ENCODE assay signal across 8 cellular contexts in genomic region chr19:42285546-42285945, GRCh38. TPM values are rescaled to one million over a fixed set of nuclear protein-coding genes. Genes with fewer than 3 reads are reported as not detected.
A peak's percentile ranks its signal among the peaks of the same experiment; 100 is the strongest.
DNase-seq lines count a peak whose midpoint lies in the region; ATAC-seq and TF ChIP-seq lines count a peak whose summit lies in the region.

No MANE protein-coding gene starts in this region.

- H3K36me3 Mint-ChIP-seq in activated CD4-positive, alpha-beta T cell treated with anti-CD3 and anti-CD28 coated beads, Interleukin-2, amount 10 ng/mL, durations not matched to agents 7 days and 5 days (ENCODE audit: low read depth) = peaks cover 10% of the 10 kb centered on the region
- H3K36me3 Mint-ChIP-seq in activated T-helper 2 cell treated with anti-CD3 and anti-CD28 coated beads, Interferon-gamma antibody, Interleukin-2, Interleukin-4, amounts not matched to agents 10 μg/mL and 5 μg/mL and 100 μg/mL, durations not matched to agents 14 hours and 24 hours and 36 hours (ENCODE audit: low read depth) = peaks cover 19% of the 10 kb centered on the region

- H3K4me3 ChIP-seq in thoracic aorta = peak overlapping the region; percentile 74

- no peak for TF ChIP-seq CTCF in thoracic aorta (IDR thresholded peaks at IDR 0.05)

- H3K27ac ChIP-seq in layer of hippocampus (ENCODE audit: low read depth, low read length) = peak overlapping the region; percentile 95
- H3K27ac ChIP-seq in thoracic aorta = peak overlapping the region; percentile 57 to 73

- DNase-seq in activated CD4-positive, alpha-beta T cell treated with anti-CD3 and anti-CD28 coated beads, Interleukin-2, amount 10 ng/mL, durations not matched to agents 7 days and 5 days = no peak
- no peak for DNase-seq in activated CD4-positive, alpha-beta T cell treated with anti-CD3 and anti-CD28 coated beads, Interleukin-2, amount 50 U/mL, for 1 hour
- no peak for DNase-seq in activated T-helper 2 cell treated with anti-CD3 and anti-CD28 coated beads, Interferon-gamma antibody, Interleukin-2, Interleukin-4, amounts not matched to agents 10 μg/mL and 5 μg/mL and 100 μg/mL, durations not matched to agents 14 hours and 24 hours and 36 hours (ENCODE audit: low spot score)
- DNase-seq in thoracic aorta (ENCODE audit: low spot score) (no peak), NCI-H2227 (lab: John Stamatoyannopoulos, UW; ENCODE audit: unreplicated experiment) (no peak), NCI-H345 treated with DMSO at 0.1 percent for 48 hours (lab: John Stamatoyannopoulos, UW; ENCODE audit: unreplicated experiment) (no peak), SK-N-DZ (ENCODE audit: low spot score) (no peak)

- peaks cover 33% of the 10 kb centered on the region for H3K4me1 Mint-ChIP-seq in activated CD4-positive, alpha-beta T cell treated with anti-CD3 and anti-CD28 coated beads, Interleukin-2, amount 10 ng/mL, durations not matched to agents 7 days and 5 days
- peaks cover 28% of the 10 kb centered on the region for H3K4me1 Mint-ChIP-seq in activated T-helper 2 cell treated with anti-CD3 and anti-CD28 coated beads, Interferon-gamma antibody, Interleukin-2, Interleukin-4, amounts not matched to agents 10 μg/mL and 5 μg/mL and 100 μg/mL, durations not matched to agents 14 hours and 24 hours and 36 hours (ENCODE audit: low read depth)

- POLR2A ChIA-PET in activated CD4-positive, alpha-beta T cell treated with anti-CD3 and anti-CD28 coated beads, Interleukin-2, amount 10 ng/mL, durations not matched to agents 7 days and 5 days (lab: Charles Lee) = interaction anchor here (0.6 kb wide), 1 partner anchor 150 kb away, joined by 6 read pairs; no protein-coding TSS in a partner anchor

- no peaks in the 10 kb centered on the region for H3K9me3 ChIP-seq in thoracic aorta

- H3K27me3 ChIP-seq in layer of hippocampus (ENCODE audit: control insufficient read depth, insufficient read depth, low read length) (no peaks in the 10 kb centered on the region), thoracic aorta (replicated peaks; ENCODE audit: insufficient read depth) (no peaks in the 10 kb centered on the region)

- peaks cover 35% of the 10 kb centered on the region for H3K36me3 ChIP-seq in thoracic aorta

- no peak for ATAC-seq in thoracic aorta (ENCODE audit: insufficient number of reproducible peaks, low FRiP score, low read depth)

- H3K4me3 Mint-ChIP-seq in activated CD4-positive, alpha-beta T cell treated with anti-CD3 and anti-CD28 coated beads, Interleukin-2, amount 10 ng/mL, durations not matched to agents 7 days and 5 days = peak overlapping the region; percentile 86
- peak overlapping the region; percentile 88 for H3K4me3 Mint-ChIP-seq in activated T-helper 2 cell treated with anti-CD3 and anti-CD28 coated beads, Interferon-gamma antibody, Interleukin-2, Interleukin-4, amounts not matched to agents 10 μg/mL and 5 μg/mL and 100 μg/mL, durations not matched to agents 14 hours and 24 hours and 36 hours (ENCODE audit: low read depth)

- peaks cover 31 to 49% of the 10 kb centered on the region in 2 donors for H3K4me1 ChIP-seq in thoracic aorta (ENCODE audit: control insufficient read depth in 1 of 2, low read depth in 2 of 2)

- CTCF ChIA-PET in activated CD4-positive, alpha-beta T cell treated with anti-CD3 and anti-CD28 coated beads, Interleukin-2, amount 10 ng/mL, durations not matched to agents 7 days and 5 days (lab: Charles Lee) = no interaction called here

- H3K9me3 Mint-ChIP-seq in activated CD4-positive, alpha-beta T cell treated with anti-CD3 and anti-CD28 coated beads, Interleukin-2, amount 10 ng/mL, durations not matched to agents 7 days and 5 days = no peaks in the 10 kb centered on the region
- H3K9me3 Mint-ChIP-seq in activated T-helper 2 cell treated with anti-CD3 and anti-CD28 coated beads, Interferon-gamma antibody, Interleukin-2, Interleukin-4, amounts not matched to agents 10 μg/mL and 5 μg/mL and 100 μg/mL, durations not matched to agents 14 hours and 24 hours and 36 hours = no peaks in the 10 kb centered on the region

- H3K27me3 Mint-ChIP-seq in activated CD4-positive, alpha-beta T cell treated with anti-CD3 and anti-CD28 coated beads, Interleukin-2, amount 10 ng/mL, durations not matched to agents 7 days and 5 days = no peaks in the 10 kb centered on the region
- no peaks in the 10 kb centered on the region for H3K27me3 Mint-ChIP-seq in activated T-helper 2 cell treated with anti-CD3 and anti-CD28 coated beads, Interferon-gamma antibody, Interleukin-2, Interleukin-4, amounts not matched to agents 10 μg/mL and 5 μg/mL and 100 μg/mL, durations not matched to agents 14 hours and 24 hours and 36 hours (ENCODE audit: low read depth)

- H3K27ac Mint-ChIP-seq in activated CD4-positive, alpha-beta T cell treated with anti-CD3 and anti-CD28 coated beads, Interleukin-2, amount 10 ng/mL, durations not matched to agents 7 days and 5 days = peak overlapping the region; percentile 89
- peak overlapping the region; percentile 47 for H3K27ac Mint-ChIP-seq in activated T-helper 2 cell treated with anti-CD3 and anti-CD28 coated beads, Interferon-gamma antibody, Interleukin-2, Interleukin-4, amounts not matched to agents 10 μg/mL and 5 μg/mL and 100 μg/mL, durations not matched to agents 14 hours and 24 hours and 36 hours

- intact Hi-C loops in activated T-helper 2 cell treated with anti-CD3 and anti-CD28 coated beads, Interferon-gamma antibody, Interleukin-2, Interleukin-4, amounts not matched to agents 10 μg/mL and 5 μg/mL and 100 μg/mL, durations not matched to agents 14 hours and 24 hours and 36 hours (cut with micrococcal nuclease) = no loop called here

RNA-seq across cellular contexts. Expression of gene PRR19, which starts 16.4 kb away (rescaled TPM):
- total RNA-seq in activated CD4-positive, alpha-beta T cell treated with anti-CD3 and anti-CD28 coated beads, Interleukin-2, amount 10 ng/mL, durations not matched to agents 7 days and 5 days = under 1 TPM; 0.54 to 0.62 TPM
- total RNA-seq in activated T-helper 2 cell treated with anti-CD3 and anti-CD28 coated beads, Interferon-gamma antibody, Interleukin-2, Interleukin-4, amounts not matched to agents 10 μg/mL and 5 μg/mL and 100 μg/mL, durations not matched to agents 14 hours and 24 hours and 36 hours = 0.74 and 0.91 TPM in 2 replicates
- not detected for total RNA-seq in thoracic aorta
- polyA plus RNA-seq in SK-N-DZ (2014; cell fraction: cytosol; rRNA removed) = 1.0 and 2.0 TPM in 2 replicates
- polyA plus RNA-seq in SK-N-DZ (2014; cell fraction: nucleus; rRNA removed) = 0.28 and 0.99 TPM in 2 replicates

RNA-seq across cellular contexts. Expression of gene CIC, which starts 16.5 kb away (rescaled TPM):
- total RNA-seq in activated CD4-positive, alpha-beta T cell treated with anti-CD3 and anti-CD28 coated beads, Interleukin-2, amount 10 ng/mL, durations not matched to agents 7 days and 5 days = 10 to 100 TPM; 69.3 to 81.0 TPM
- total RNA-seq in activated T-helper 2 cell treated with anti-CD3 and anti-CD28 coated beads, Interferon-gamma antibody, Interleukin-2, Interleukin-4, amounts not matched to agents 10 μg/mL and 5 μg/mL and 100 μg/mL, durations not matched to agents 14 hours and 24 hours and 36 hours = 68.3 and 69.3 TPM in 2 replicates
- 100 to 1,000 TPM in 1 of 2 donors, 10 to 100 TPM in 1; 57.1 to 112 TPM for total RNA-seq in thoracic aorta
- polyA plus RNA-seq in SK-N-DZ (2014; cell fraction: cytosol; rRNA removed) = 14.2 and 17.4 TPM in 2 replicates
- 35.7 and 42.1 TPM in 2 replicates for polyA plus RNA-seq in SK-N-DZ (2014; cell fraction: nucleus; rRNA removed)

RNA-seq across cellular contexts. Expression of gene PAFAH1B3, which starts 16.9 kb away (rescaled TPM):
- 10 to 100 TPM; 43.5 to 46.6 TPM for total RNA-seq in activated CD4-positive, alpha-beta T cell treated with anti-CD3 and anti-CD28 coated beads, Interleukin-2, amount 10 ng/mL, durations not matched to agents 7 days and 5 days
- total RNA-seq in activated T-helper 2 cell treated with anti-CD3 and anti-CD28 coated beads, Interferon-gamma antibody, Interleukin-2, Interleukin-4, amounts not matched to agents 10 μg/mL and 5 μg/mL and 100 μg/mL, durations not matched to agents 14 hours and 24 hours and 36 hours = 49.3 and 50.9 TPM in 2 replicates
- 1 to 10 TPM in 1 of 2 donors, not detected in 1; 1.8 TPM for total RNA-seq in thoracic aorta
- 242 and 265 TPM in 2 replicates for polyA plus RNA-seq in SK-N-DZ (2014; cell fraction: cytosol; rRNA removed)
- 203 and 228 TPM in 2 replicates for polyA plus RNA-seq in SK-N-DZ (2014; cell fraction: nucleus; rRNA removed)

RNA-seq across cellular contexts. Expression of gene TMEM145, which starts 27.6 kb away (rescaled TPM):
- not detected for total RNA-seq in activated CD4-positive, alpha-beta T cell treated with anti-CD3 and anti-CD28 coated beads, Interleukin-2, amount 10 ng/mL, durations not matched to agents 7 days and 5 days
- total RNA-seq in activated T-helper 2 cell treated with anti-CD3 and anti-CD28 coated beads, Interferon-gamma antibody, Interleukin-2, Interleukin-4, amounts not matched to agents 10 μg/mL and 5 μg/mL and 100 μg/mL, durations not matched to agents 14 hours and 24 hours and 36 hours = 0.71 and 0.85 TPM in 2 replicates
- not detected for total RNA-seq in thoracic aorta
- 4.3 and 4.9 TPM in 2 replicates for polyA plus RNA-seq in SK-N-DZ (2014; cell fraction: cytosol; rRNA removed)
- polyA plus RNA-seq in SK-N-DZ (2014; cell fraction: nucleus; rRNA removed) = 57.8 and 173 TPM in 2 replicates

RNA-seq across cellular contexts. Expression of gene ERF, which starts 30.6 kb away (rescaled TPM):
- total RNA-seq in activated CD4-positive, alpha-beta T cell treated with anti-CD3 and anti-CD28 coated beads, Interleukin-2, amount 10 ng/mL, durations not matched to agents 7 days and 5 days = 10 to 100 TPM; 56.5 to 57.9 TPM
- total RNA-seq in activated T-helper 2 cell treated with anti-CD3 and anti-CD28 coated beads, Interferon-gamma antibody, Interleukin-2, Interleukin-4, amounts not matched to agents 10 μg/mL and 5 μg/mL and 100 μg/mL, durations not matched to agents 14 hours and 24 hours and 36 hours = 58.4 and 59.1 TPM in 2 replicates
- 10 to 100 TPM; 46.6 to 49.8 TPM for total RNA-seq in thoracic aorta
- 30.2 and 33.4 TPM in 2 replicates for polyA plus RNA-seq in SK-N-DZ (2014; cell fraction: cytosol; rRNA removed)
- polyA plus RNA-seq in SK-N-DZ (2014; cell fraction: nucleus; rRNA removed) = 69.8 and 78.5 TPM in 2 replicates

Comparison
In these comparisons a context has a peak if more than half of its experiments do, and no peak if none do; other contexts are left out.
1. RNA of gene PAFAH1B3, which starts 16.9 kb away (total RNA-seq): 49.3 to 50.9 TPM in activated T-helper 2 cell treated with anti-CD3 and anti-CD28 coated beads, Interferon-gamma antibody, Interleukin-2, Interleukin-4, amounts not matched to agents 10 μg/mL and 5 μg/mL and 100 μg/mL, durations not matched to agents 14 hours and 24 hours and 36 hours and 43.5 to 46.6 TPM in activated CD4-positive, alpha-beta T cell treated with anti-CD3 and anti-CD28 coated beads, Interleukin-2, amount 10 ng/mL, durations not matched to agents 7 days and 5 days; 1.8 TPM in thoracic aorta; every median in the first group is over 10 times any median in the second.